Comparison of ENCODE assay signal across 31 cellular contexts in the genomic region with DNA sequence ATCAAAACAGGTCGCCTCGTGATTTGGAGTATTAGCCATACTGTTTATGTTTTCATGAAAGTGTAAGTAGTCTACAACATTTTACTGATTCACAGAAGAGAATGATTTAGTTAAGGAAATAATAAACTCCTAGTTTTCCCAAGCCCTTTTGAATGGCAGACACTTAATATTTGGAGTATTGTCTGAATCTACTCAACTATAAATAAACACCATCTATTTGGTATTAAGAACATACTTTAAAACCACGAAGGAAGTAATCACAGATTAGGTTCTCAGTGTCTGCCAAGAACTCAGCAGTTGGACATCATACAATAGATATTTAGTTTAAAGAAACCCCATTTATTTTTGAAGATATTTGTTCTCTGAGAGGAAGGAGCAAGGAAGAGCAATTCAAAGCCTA.
DNase-seq lines count a peak whose midpoint lies in the region; ATAC-seq and TF ChIP-seq lines count a peak whose summit lies in the region.
"Had no signal": no experiment of that assay in that cellular context is flagged by ENCODE, and none has a peak within 500 bp of the region (broad histone marks: within the 10 kb centered on the region; RNA-seq: fewer than 3 reads in every experiment).

No MANE protein-coding gene starts in this region.

- H3K27me3 Mint-ChIP-seq in nephron (ENCODE audit: low read depth), result peaks cover 4% of the 10 kb centered on the region
- H3K27me3 Mint-ChIP-seq: activated CD8-positive, alpha-beta memory T cell treated with anti-CD3 and anti-CD28 coated beads, Interleukin-2, amount 10 ng/mL, durations not matched to agents 7 days and 5 days; B cell; brain; CD4-positive, alpha-beta memory T cell; stimulated activated naive CD8-positive, alpha-beta T cell treated with anti-CD3 and anti-CD28 coated beads, Interleukin-15, Interleukin-2, amounts not matched to agents 100 ng/mL and 50 ng/mL, for 24 hours; T-helper 17 cell had no signal

- H3K27ac ChIP-seq in SK-N-MC (peak overlapping the region; percentile 19; the same call in 1 of the 2 replicates), fibroblast of lung (ENCODE audit: insufficient read depth, low read length) (no peak overlapping the region), gastroesophageal sphincter (no peak overlapping the region)
- H3K27ac ChIP-seq: pancreas, right atrium auricular region, testis had no signal

- peak overlapping the region; percentile 17; the same call in 1 of the 2 replicates for H3K4me3 ChIP-seq in SK-N-MC
- no peak overlapping the region for H3K4me3 ChIP-seq in fibroblast of lung (replicated peaks in 1 of 4; ENCODE audit: control extremely low read depth in 1 of 4, insufficient read depth in 1 of 4, low read depth in 3 of 4, low read length in 4 of 4)
- H3K4me3 ChIP-seq in gastroesophageal sphincter, result no peak overlapping the region
- H3K4me3 ChIP-seq: GM12878, lung, pancreas, right atrium auricular region, testis had no signal

- H3K9ac ChIP-seq in SK-N-MC (ENCODE audit: insufficient read length) (no peak overlapping the region), fibroblast of lung (ENCODE audit: insufficient read depth, low read length) (no peak overlapping the region)

- intact Hi-C loops in Right ventricle myocardium superior (cut with DNase I), result no loop called here
- intact Hi-C loops in left cardiac atrium (cut with DNase I), result no loop called here

- H3K4me2 ChIP-seq in fibroblast of lung (ENCODE audit: extremely low read depth, insufficient read depth, low read length), result no peak overlapping the region

- H3K4me1 Mint-ChIP-seq in nephron, result peaks cover 18% of the 10 kb centered on the region
- H3K4me1 Mint-ChIP-seq: activated CD8-positive, alpha-beta memory T cell treated with anti-CD3 and anti-CD28 coated beads, Interleukin-2, amount 10 ng/mL, durations not matched to agents 7 days and 5 days; activated naive CD8-positive, alpha-beta T cell treated with anti-CD3 and anti-CD28 coated beads, Interleukin-2, amount 10 ng/mL, durations not matched to agents 7 days and 5 days; B cell; CD4-positive, alpha-beta memory T cell had no signal

- H2AFZ ChIP-seq in fibroblast of lung (ENCODE audit: low read length), result peak overlapping the region; percentile 33

- WGBS in gastroesophageal sphincter (ENCODE audit: low coverage in 1 of 2), 2 donors, result 22 to 24% methylated on average over 3 of the region's 3 CpGs

- TF ChIP-seq CTCF in AG09319 (IDR thresholded peaks at IDR 0.05; ENCODE audit: low read depth, low read length), result no peak
- no peak for TF ChIP-seq CTCF in fibroblast of lung (conservative IDR thresholded peaks at IDR 0.05 in 1 of 2, IDR thresholded peaks at IDR 0.05 in 1 of 2; ENCODE audit: low read depth in 1 of 2, low read length in 2 of 2)
- no peak for TF ChIP-seq CTCF in nephron (IDR thresholded peaks at IDR 0.05; ENCODE audit: unreplicated experiment in 3 of 3)
- TF ChIP-seq CTCF in gastroesophageal sphincter (IDR thresholded peaks at IDR 0.05), result no peak

- H3K27me3 ChIP-seq in fibroblast of lung (ENCODE audit: control insufficient read depth, insufficient read depth, low read length) (no peaks in the 10 kb centered on the region), gastroesophageal sphincter (no peaks in the 10 kb centered on the region)
- H3K27me3 ChIP-seq: pancreas, right atrium auricular region, testis had no signal

- H3K4me1 ChIP-seq in fibroblast of lung (ENCODE audit: control insufficient read depth, extremely low read depth, insufficient read depth, low read length) (no peaks in the 10 kb centered on the region), gastroesophageal sphincter (no peaks in the 10 kb centered on the region)
- H3K4me1 ChIP-seq: pancreas, right atrium auricular region, testis had no signal

- H3K4me3 Mint-ChIP-seq in nephron, result peak overlapping the region in 1 of 3 experiments; percentile 18
- H3K4me3 Mint-ChIP-seq: activated CD8-positive, alpha-beta memory T cell treated with anti-CD3 and anti-CD28 coated beads, Interleukin-2, amount 10 ng/mL, durations not matched to agents 7 days and 5 days; activated naive CD8-positive, alpha-beta T cell treated with anti-CD3 and anti-CD28 coated beads, Interleukin-2, amount 10 ng/mL, durations not matched to agents 7 days and 5 days; activated T-cell treated with anti-CD3 and anti-CD28 coated beads, Interleukin-2, amount 50 U/mL, for 4 hours; B cell; brain; CD4-positive, alpha-beta memory T cell; stimulated activated naive CD8-positive, alpha-beta T cell treated with anti-CD3 and anti-CD28 coated beads, Interleukin-15, Interleukin-2, amounts not matched to agents 100 ng/mL and 50 ng/mL, for 24 hours; T-helper 17 cell had no signal

- no peaks in the 10 kb centered on the region for H3K36me3 Mint-ChIP-seq in nephron (ENCODE audit: low read depth)
- H3K36me3 Mint-ChIP-seq: activated CD8-positive, alpha-beta memory T cell treated with anti-CD3 and anti-CD28 coated beads, Interleukin-2, amount 10 ng/mL, durations not matched to agents 7 days and 5 days; activated naive CD8-positive, alpha-beta T cell treated with anti-CD3 and anti-CD28 coated beads, Interleukin-2, amount 10 ng/mL, durations not matched to agents 7 days and 5 days; brain; CD4-positive, alpha-beta memory T cell had no signal

- H3K36me3 ChIP-seq in SK-N-MC (ENCODE audit: insufficient read depth, low read length) (no peaks in the 10 kb centered on the region), fibroblast of lung (ENCODE audit: control insufficient read depth, insufficient read depth, low read length) (no peaks in the 10 kb centered on the region), gastroesophageal sphincter (no peaks in the 10 kb centered on the region)
- H3K36me3 ChIP-seq: pancreas, right atrium auricular region had no signal

- no peak for TF ChIP-seq POLR2A in gastroesophageal sphincter (IDR thresholded peaks at IDR 0.05)

- no peaks in the 10 kb centered on the region for H4K20me1 ChIP-seq in fibroblast of lung (ENCODE audit: control insufficient read depth, extremely low read depth, insufficient read depth, low read length)

- no peaks in the 10 kb centered on the region for H3K9me3 Mint-ChIP-seq in nephron
- H3K9me3 Mint-ChIP-seq: activated naive CD8-positive, alpha-beta T cell treated with anti-CD3 and anti-CD28 coated beads, Interleukin-2, amount 10 ng/mL, durations not matched to agents 7 days and 5 days; activated T-cell treated with anti-CD3 and anti-CD28 coated beads, Interleukin-2, amount 50 U/mL, for 4 hours; brain; CD4-positive, alpha-beta memory T cell; stimulated activated naive CD8-positive, alpha-beta T cell treated with anti-CD3 and anti-CD28 coated beads, Interleukin-15, Interleukin-2, amounts not matched to agents 100 ng/mL and 50 ng/mL, for 24 hours had no signal

- DNase-seq in AG09319 (ENCODE audit: extremely low read depth, low read depth) (peak; percentile 14), SK-N-MC (ENCODE audit: low read depth, low spot score) (peak; percentile 3), fibroblast of lung (ENCODE audit: low read depth in 2 of 2) (peak; percentile 56 to 69), GOT3 (lab: John Stamatoyannopoulos, UW) (no peak), Right ventricle myocardium superior (no peak), left cardiac atrium (no peak)
- DNase-seq: activated CD8-positive, alpha-beta memory T cell treated with anti-CD3 and anti-CD28 coated beads, Interleukin-2, amount 10 ng/mL, durations not matched to agents 7 days and 5 days; activated gamma-delta T cell; activated naive CD8-positive, alpha-beta T cell treated with anti-CD3 and anti-CD28 coated beads, Interleukin-2, amount 10 ng/mL, durations not matched to agents 7 days and 5 days; activated T-cell treated with anti-CD3 and anti-CD28 coated beads, Interleukin-2, amount 50 U/mL, for 4 hours; CD4-positive, alpha-beta memory T cell; EL; H7; head of caudate nucleus; KBM-7; NCI-H1092 treated with DMSO at 0.1 percent for 48 hours; NCI-H187 treated with DMSO at 0.1 percent for 48 hours; NCI-H2171 treated with DMSO at 0.1 percent for 48 hours; NCI-H510A treated with DMSO at 0.1 percent for 48 hours; pancreas; stimulated activated CD4-positive, alpha-beta T cell treated with anti-CD3 and anti-CD28 coated beads, Interleukin-2, amount 100 ng/mL, for 24 hours; T-helper 17 cell; testis had no signal

- H3K79me2 ChIP-seq in fibroblast of lung (ENCODE audit: control insufficient read depth, insufficient read depth, low read length), result no peaks in the 10 kb centered on the region

- H3K9me3 ChIP-seq in SK-N-MC (ENCODE audit: low read depth, low read length), result no peaks in the 10 kb centered on the region
- H3K9me3 ChIP-seq in fibroblast of lung (ENCODE audit: control insufficient read depth, insufficient read depth, low read depth, low read length), result no peaks in the 10 kb centered on the region
- H3K9me3 ChIP-seq in gastroesophageal sphincter, result no peaks in the 10 kb centered on the region
- H3K9me3 ChIP-seq: pancreas, right atrium auricular region, testis had no signal

- no peak for TF ChIP-seq EP300 in gastroesophageal sphincter (IDR thresholded peaks at IDR 0.05)

- ATAC-seq in gastroesophageal sphincter (no peak), Right ventricle myocardium superior (ENCODE audit: poor library complexity) (no peak), left cardiac atrium (no peak)
- ATAC-seq: activated CD8-positive, alpha-beta memory T cell treated with anti-CD3 and anti-CD28 coated beads, Interleukin-2, amount 10 ng/mL, durations not matched to agents 7 days and 5 days; activated T-cell treated with anti-CD3 and anti-CD28 coated beads, Interleukin-2, amount 50 U/mL, for 4 hours; GM12878; pancreas; T-helper 17 cell had no signal

- peak overlapping the region; percentile 78 to 96 (median 87) for H3K27ac Mint-ChIP-seq in nephron
- H3K27ac Mint-ChIP-seq: activated CD8-positive, alpha-beta memory T cell treated with anti-CD3 and anti-CD28 coated beads, Interleukin-2, amount 10 ng/mL, durations not matched to agents 7 days and 5 days; activated naive CD8-positive, alpha-beta T cell treated with anti-CD3 and anti-CD28 coated beads, Interleukin-2, amount 10 ng/mL, durations not matched to agents 7 days and 5 days; B cell; CD4-positive, alpha-beta memory T cell; stimulated activated naive CD8-positive, alpha-beta T cell treated with anti-CD3 and anti-CD28 coated beads, Interleukin-15, Interleukin-2, amounts not matched to agents 100 ng/mL and 50 ng/mL, for 24 hours; T-helper 17 cell had no signal

Comparison
In these comparisons a context has a peak if more than half of its experiments do, and no peak if none do; other contexts are left out.
1. DNase-seq: peak in AG09319 (single experiment), SK-N-MC (single experiment) and fibroblast of lung (2 of 2); none in GOT3 (single experiment), Right ventricle myocardium superior (single experiment) and left cardiac atrium (single experiment).